8 cellular contexts compared by ENCODE assay signal in genomic region chr5:150758534-150759333, GRCh38. TPM values are rescaled to one million over a fixed set of nuclear protein-coding genes. Genes with fewer than 3 reads are reported as not detected.
A peak's percentile ranks its signal among the peaks of the same experiment; 100 is the strongest.
DNase-seq lines count a peak whose midpoint lies in the region; ATAC-seq and TF ChIP-seq lines count a peak whose summit lies in the region.

Gene DCTN4, minus strand, starts transcription at chr5:150759017. Its CDS starts 24 bp downstream, at chr5:150758993.

- peaks cover 29 to 40% (median 37%) of the 10 kb centered on the region in 3 donors for H3K4me1 Mint-ChIP-seq in T-cell

- H3K4me3 Mint-ChIP-seq in T-cell = no peak within 1 kb of the TSS

- no peaks in the 10 kb centered on the region for H3K9me3 Mint-ChIP-seq in T-cell

- no peaks in the 10 kb centered on the region for H3K9me3 ChIP-seq in heart left ventricle
- no peaks in the 10 kb centered on the region for H3K9me3 ChIP-seq in transverse colon

- H3K4me1 ChIP-seq in heart left ventricle (peaks cover 6 to 60% (median 17%) of the 10 kb centered on the region in 12 donors), transverse colon (peaks cover 8 to 37% (median 18%) of the 10 kb centered on the region in 4 donors)

- in situ Hi-C loops in GM13977 (cut with MboI; ENCODE audit: low pct_unique_long_range_greater_than_20kb, low sequenced_read_pairs, unreplicated experiment) (no loop called here), transverse colon (cut with MboI; ENCODE audit: low pct_ligation_motif_present in 1 of 4, low pct_unique_long_range_greater_than_20kb in 1 of 4, low sequenced_read_pairs in 3 of 4) (no loop called here)

- TF ChIP-seq EP300 in transverse colon (IDR thresholded peaks at IDR 0.05; ENCODE audit: low read depth) = no peak

- ATAC-seq in HG02870 (IDR thresholded peaks at IDR 0.05; ENCODE audit: unreplicated experiment) (peak; percentile 95), T-cell (replicated peaks in 1 of 4) (peak; percentile 92 to 95 (median 94)), heart left ventricle (peak; percentile 93 to 99 (median 96))

- no peak within 1 kb of the TSS for H3K27ac Mint-ChIP-seq in T-cell

- H3K27me3 ChIP-seq in heart left ventricle = no peaks in the 10 kb centered on the region
- no peaks in the 10 kb centered on the region for H3K27me3 ChIP-seq in transverse colon

- intact Hi-C loops in heart left ventricle (cut with DNase I) = loop anchor here in 3 of 10 donors (1.0 to 10.0 kb wide), 4 partner anchors 20 to 86 kb away; partner anchors contain the start of genes SMIM3 (in 3 of the 3) and IRGM (in 1 of the 3)
- intact Hi-C loops in transverse colon (cut with DNase I; ENCODE audit: low total_unique reads) = no loop called here

- H3K36me3 Mint-ChIP-seq in T-cell = peaks cover 23% of the 10 kb centered on the region

- H3K27ac ChIP-seq in heart left ventricle = peak within 1 kb of the TSS; percentile 90 to 98 (median 96)
- H3K27ac ChIP-seq in transverse colon = peak within 1 kb of the TSS; percentile 90 to 95 (median 94)

- peaks cover 0 to 31% (median 27%) of the 10 kb centered on the region in 9 donors for H3K36me3 ChIP-seq in heart left ventricle
- H3K36me3 ChIP-seq in transverse colon = peaks cover 0 to 26% (median 0%) of the 10 kb centered on the region in 4 donors

- H3K27me3 Mint-ChIP-seq in T-cell = no peaks in the 10 kb centered on the region

- TF ChIP-seq CTCF in GM13977 (IDR thresholded peaks at IDR 0.05; ENCODE audit: extremely low read depth, insufficient read depth, missing control alignments) (no peak), heart left ventricle (IDR thresholded peaks at IDR 0.05) (peak in 4 of 12 donors; percentile 12 to 47 (median 20)), transverse colon (IDR thresholded peaks at IDR 0.05) (peak in 1 of 5 experiments; percentile 16)

- TF ChIP-seq POLR2A in heart left ventricle (IDR thresholded peaks at IDR 0.05) = peak in 1 of 2 donors; percentile 59
- TF ChIP-seq POLR2A in transverse colon (IDR thresholded peaks at IDR 0.05) = peak; percentile 47

- POLR2A ChIA-PET in T-cell (lab: Charles Lee) = interaction anchor here (0.6 to 2.2 kb wide), 7 partner anchors 19 to 89 kb away, joined by 3 to 21 read pairs (median 5); partner anchors contain the start of gene RBM22 (in 2 of the 2)

- H3K4me3 ChIP-seq in heart left ventricle = peak within 1 kb of the TSS; percentile 43 to 88 (median 73)
- H3K4me3 ChIP-seq in transverse colon = peak within 1 kb of the TSS; percentile 54 to 60 (median 56)

- DNase-seq in GM13977 (ENCODE audit: low spot score) (peak; percentile 87), NCI-H146 (lab: John Stamatoyannopoulos, UW) (peak; percentile 95), T-cell (peak; percentile 88 to 95 (median 92)), amniotic epithelial cell (ENCODE audit: low read depth) (peak; percentile 100), heart left ventricle (peak; percentile 97 to 98 (median 97)), pons (ENCODE audit: low spot score) (peak; percentile 100), transverse colon (peak; percentile 96)

- CTCF ChIA-PET in T-cell (lab: Charles Lee) = interaction anchor here (0.6 to 3.9 kb wide), 13 partner anchors 19 to 309 kb away, joined by 3 to 27 read pairs (median 6); partner anchors contain the start of genes IRGM (in 1 of the 2), RBM22 (in 1 of the 2) and SMIM3 (in 1 of the 2)

- 1 to 2% (median 1%) methylated on average over 38 to 51 of the region's 51 CpGs for WGBS in heart left ventricle, 4 donors
- WGBS in transverse colon (ENCODE audit: low coverage in 1 of 2), 2 donors = 1% methylated on average over 51 of the region's 51 CpGs; no CpG with 5 or more reads in 1 of the 2 donors

RNA-seq across cellular contexts. Expression of gene DCTN4, which starts in this region (rescaled TPM):
- total RNA-seq in T-cell (10 to 100 TPM; 36.9 to 79.8 (median 38.4) TPM), heart left ventricle (10 to 100 TPM; 41.6 to 70.6 (median 50.4) TPM), transverse colon (10 to 100 TPM; 23.2 to 55.3 (median 42.4) TPM)
- polyA plus RNA-seq in heart left ventricle = 10 to 100 TPM; 18.9 to 31.8 TPM

Comparison
In these comparisons a context has a peak if more than half of its experiments do, and no peak if none do; other contexts are left out.
1. Peak in every context shown above with its lines: DNase-seq, ATAC-seq, H3K4me3 ChIP-seq and H3K27ac ChIP-seq.